In genomic region chr13:32905864-32906180, GRCh38 we compare ENCODE assay signal across 12 cellular contexts.
A peak's percentile ranks its signal among the peaks of the same experiment; 100 is the strongest.
DNase-seq lines count a peak whose midpoint lies in the region; ATAC-seq and TF ChIP-seq lines count a peak whose summit lies in the region.
"Had no signal": no experiment of that assay in that cellular context is flagged by ENCODE, and none has a peak within 500 bp of the region (broad histone marks: within the 10 kb centered on the region; RNA-seq: fewer than 3 reads in every experiment).

No MANE protein-coding gene starts in this region.

- DNase-seq in T-helper 2 cell treated with Interferon-gamma antibody and Interleukin-4, amounts not matched to agents 5 μg/mL and 100 μg/mL, for 36 hours (ENCODE audit: low spot score): no peak
- no peak for DNase-seq in T-helper 2 cell
- DNase-seq in NCI-H446 treated with DMSO at 0.1 percent for 48 hours (lab: John Stamatoyannopoulos, UW): peak; percentile 59
- DNase-seq in fibroblast of peridontal ligament (ENCODE audit: extremely low read depth): peak; percentile 48
- no peak for DNase-seq in smooth muscle cell (lab: John Stamatoyannopoulos, UW; ENCODE audit: unreplicated experiment)
- DNase-seq in NCI-H187 treated with DMSO at 0.1 percent for 48 hours (lab: John Stamatoyannopoulos, UW): no peak
- DNase-seq in cerebellar cortex (ENCODE audit: low spot score): no peak
- no peak for DNase-seq in natural killer cell treated with Interleukin-12 subunit alpha and Interleukin-12 subunit beta and Interleukin-15 and Interleukin-18, amount 100 ng/mL, for 72 hours (ENCODE audit: low spot score)
- DNase-seq: activated effector memory CD4-positive, alpha-beta T cell treated with Interleukin-2 at 50 U/mL for 16 hours; DMS53 had no signal

- no peaks in the 10 kb centered on the region for H3K36me3 Mint-ChIP-seq in T-helper 2 cell treated with Interferon-gamma antibody and Interleukin-4, amounts not matched to agents 5 μg/mL and 100 μg/mL, for 36 hours (ENCODE audit: low read depth)
- H3K36me3 Mint-ChIP-seq in natural killer cell treated with Interleukin-12 subunit alpha and Interleukin-12 subunit beta and Interleukin-15 and Interleukin-18, amount 100 ng/mL, for 72 hours: no peaks in the 10 kb centered on the region

- H3K4me1 ChIP-seq in smooth muscle cell (ENCODE audit: low read depth): no peaks in the 10 kb centered on the region

- no peaks in the 10 kb centered on the region for H3K27me3 Mint-ChIP-seq in T-helper 2 cell treated with Interferon-gamma antibody and Interleukin-4, amounts not matched to agents 5 μg/mL and 100 μg/mL, for 36 hours (ENCODE audit: low read depth)
- peaks cover 9 to 16% of the 10 kb centered on the region in 2 donors for H3K27me3 Mint-ChIP-seq in natural killer cell treated with Interleukin-12 subunit alpha and Interleukin-12 subunit beta and Interleukin-15 and Interleukin-18, amount 100 ng/mL, for 72 hours

- TF ChIP-seq CTCF in smooth muscle cell (IDR thresholded peaks at IDR 0.05; ENCODE audit: borderline replicate concordance, insufficient read depth, poor library complexity, severe bottlenecking): no peak

- H3K27ac ChIP-seq in smooth muscle cell (ENCODE audit: low read depth): peak overlapping the region; percentile 95
- H3K27ac ChIP-seq: skin epidermis had no signal

- no peak for ATAC-seq in natural killer cell treated with Interleukin-12 subunit alpha and Interleukin-12 subunit beta and Interleukin-15 and Interleukin-18, amount 100 ng/mL, for 72 hours

- peaks cover 40% of the 10 kb centered on the region for H3K4me1 Mint-ChIP-seq in T-helper 2 cell treated with Interferon-gamma antibody and Interleukin-4, amounts not matched to agents 5 μg/mL and 100 μg/mL, for 36 hours (ENCODE audit: low read depth)
- H3K4me1 Mint-ChIP-seq in natural killer cell treated with Interleukin-12 subunit alpha and Interleukin-12 subunit beta and Interleukin-15 and Interleukin-18, amount 100 ng/mL, for 72 hours (ENCODE audit: low read depth in 2 of 2): peaks cover 0 to 16% of the 10 kb centered on the region in 2 donors

- H3K4me2 ChIP-seq in smooth muscle cell: peak overlapping the region; percentile 47

- no peak overlapping the region for H3K9ac ChIP-seq in smooth muscle cell (ENCODE audit: low read depth)

- no peaks in the 10 kb centered on the region for H3K9me3 ChIP-seq in smooth muscle cell (replicated peaks; ENCODE audit: low read depth)

- 53% methylated on average over 4 of the region's 4 CpGs for WGBS in smooth muscle cell (ENCODE audit: low lambda C conversion rate)

- H3K4me3 ChIP-seq in smooth muscle cell: no peak overlapping the region
- H3K4me3 ChIP-seq: skin epidermis had no signal

- peak overlapping the region; percentile 53 for H3K27ac Mint-ChIP-seq in T-helper 2 cell treated with Interferon-gamma antibody and Interleukin-4, amounts not matched to agents 5 μg/mL and 100 μg/mL, for 36 hours
- H3K27ac Mint-ChIP-seq in natural killer cell treated with Interleukin-12 subunit alpha and Interleukin-12 subunit beta and Interleukin-15 and Interleukin-18, amount 100 ng/mL, for 72 hours: no peak overlapping the region
- H3K27ac Mint-ChIP-seq: IgD-negative memory B cell had no signal

- peak overlapping the region; percentile 75 for H3K4me3 Mint-ChIP-seq in T-helper 2 cell treated with Interferon-gamma antibody and Interleukin-4, amounts not matched to agents 5 μg/mL and 100 μg/mL, for 36 hours
- H3K4me3 Mint-ChIP-seq in natural killer cell treated with Interleukin-12 subunit alpha and Interleukin-12 subunit beta and Interleukin-15 and Interleukin-18, amount 100 ng/mL, for 72 hours: no peak overlapping the region

- H3K36me3 ChIP-seq in smooth muscle cell (ENCODE audit: low read depth): no peaks in the 10 kb centered on the region

- H4K20me1 ChIP-seq in smooth muscle cell (ENCODE audit: low read depth): no peaks in the 10 kb centered on the region

- peaks cover 4% of the 10 kb centered on the region for H3K9me3 Mint-ChIP-seq in T-helper 2 cell treated with Interferon-gamma antibody and Interleukin-4, amounts not matched to agents 5 μg/mL and 100 μg/mL, for 36 hours
- H3K9me3 Mint-ChIP-seq in natural killer cell treated with Interleukin-12 subunit alpha and Interleukin-12 subunit beta and Interleukin-15 and Interleukin-18, amount 100 ng/mL, for 72 hours: no peaks in the 10 kb centered on the region

- H3F3A ChIP-seq in smooth muscle cell (ENCODE audit: low read depth): peaks cover 18% of the 10 kb centered on the region

- H3K79me2 ChIP-seq in smooth muscle cell (ENCODE audit: low read depth): no peaks in the 10 kb centered on the region

- no peak overlapping the region for H2AFZ ChIP-seq in smooth muscle cell (ENCODE audit: low read depth)

- H3K27me3 ChIP-seq in smooth muscle cell (ENCODE audit: low read depth): no peaks in the 10 kb centered on the region

Comparison
In these comparisons a context has a peak if more than half of its experiments do, and no peak if none do; other contexts are left out.
1. DNase-seq: peak in NCI-H446 treated with DMSO at 0.1 percent for 48 hours (single experiment) and fibroblast of peridontal ligament (single experiment); none in T-helper 2 cell treated with Interferon-gamma antibody and Interleukin-4, amounts not matched to agents 5 μg/mL and 100 μg/mL, for 36 hours (single experiment), T-helper 2 cell (0 of 5), smooth muscle cell (single experiment), NCI-H187 treated with DMSO at 0.1 percent for 48 hours (single experiment), cerebellar cortex (single experiment) and natural killer cell treated with Interleukin-12 subunit alpha and Interleukin-12 subunit beta and Interleukin-15 and Interleukin-18, amount 100 ng/mL, for 72 hours (single experiment).